In the genomic region with DNA sequence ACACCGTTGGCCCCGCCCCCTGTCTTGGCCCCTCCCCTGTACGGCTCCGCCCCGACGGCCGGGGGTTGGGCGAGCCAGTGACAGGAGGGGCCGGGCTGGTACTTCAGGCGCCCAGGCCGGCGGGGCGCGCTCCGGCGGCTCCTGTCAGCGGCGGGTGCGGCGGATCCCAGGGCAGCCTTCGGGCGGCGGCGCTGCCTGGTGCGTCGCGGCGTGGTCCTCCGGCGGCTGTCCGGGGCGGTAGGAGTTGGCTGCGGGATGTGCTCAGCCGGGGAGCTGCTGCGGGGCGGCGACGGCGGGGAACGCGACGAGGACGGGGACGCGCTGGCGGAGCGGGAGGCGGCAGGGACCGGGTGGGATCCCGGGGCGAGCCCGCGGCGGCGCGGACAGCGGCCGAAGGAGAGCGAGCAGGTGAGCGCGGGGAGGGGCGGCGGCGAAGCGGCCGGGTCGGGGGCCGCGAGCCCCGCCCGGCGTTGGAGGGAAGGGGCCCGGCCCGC, we compare ENCODE assay signal across 8 cellular contexts. TPM values are rescaled to one million over a fixed set of nuclear protein-coding genes. Genes with fewer than 3 reads are reported as not detected.
A peak's percentile ranks its signal among the peaks of the same experiment; 100 is the strongest.
DNase-seq lines count a peak whose midpoint lies in the region; ATAC-seq, FAIRE-seq and TF ChIP-seq lines count a peak whose summit lies in the region.

FAM241A (plus strand) TSS at position 129 of the 494 bp plus-strand sequence; CDS start at position 256, 127 bp downstream.

- no peaks in the 10 kb centered on the region for H3K9me3 Mint-ChIP-seq in activated CD4-positive, alpha-beta T cell treated with anti-CD3 and anti-CD28 coated beads for 36 hours (ENCODE audit: low read depth)

- H3K36me3 Mint-ChIP-seq in activated CD4-positive, alpha-beta T cell treated with anti-CD3 and anti-CD28 coated beads for 36 hours (ENCODE audit: low read depth) = peaks cover 10% of the 10 kb centered on the region

- peak within 1 kb of the TSS; percentile 80 to 91 for H3K9ac ChIP-seq in colonic mucosa (ENCODE audit: low read depth in 2 of 2, low read length in 2 of 2)

- intact Hi-C loops in activated CD4-positive, alpha-beta T cell treated with anti-CD3 and anti-CD28 coated beads for 36 hours (cut with DNase I, micrococcal nuclease) = loop anchor here (1.0 to 5.0 kb wide), 9 partner anchors 26 to 377 kb away; partner anchors contain the start of genes TIFA (in 2 of the 2) and AP1AR (in 1 of the 2)
- intact Hi-C loops in colonic mucosa (cut with DNase I) = no loop called here

- FAIRE-seq in GM18507 (lab: Jason Lieb, UNC) = peak; percentile 79

- no peaks in the 10 kb centered on the region for H3K4me1 ChIP-seq in colonic mucosa

- CTCF ChIA-PET in activated CD4-positive, alpha-beta T cell treated with anti-CD3 and anti-CD28 coated beads for 36 hours (lab: Charles Lee) = no interaction called here

- peak within 1 kb of the TSS; percentile 90 for H3K27ac Mint-ChIP-seq in activated CD4-positive, alpha-beta T cell treated with anti-CD3 and anti-CD28 coated beads for 36 hours

- no peak for TF ChIP-seq CTCF in colonic mucosa (IDR thresholded peaks at IDR 0.05)

- peaks cover 39% of the 10 kb centered on the region for H3K4me1 Mint-ChIP-seq in activated CD4-positive, alpha-beta T cell treated with anti-CD3 and anti-CD28 coated beads for 36 hours

- peak within 1 kb of the TSS; percentile 78 for H3K27ac ChIP-seq in colonic mucosa

- H3K27me3 ChIP-seq in colonic mucosa = no peaks in the 10 kb centered on the region

- DNase-seq in 8988T (peak; percentile 83), GM18507 (ENCODE audit: extremely low spot score, insufficient read length, low read depth) (peak; percentile 93), NCI-H2227 treated with DMSO at 0.1 percent for 48 hours (lab: John Stamatoyannopoulos, UW) (peak; percentile 76), colonic mucosa (peak; percentile 90), left lobe of liver (ENCODE audit: low spot score) (peak; percentile 89)
- DNase-seq in activated CD4-positive, alpha-beta T cell treated with anti-CD3 and anti-CD28 coated beads for 36 hours = peak; percentile 94
- DNase-seq in stimulated activated CD4-positive, alpha-beta T cell treated with anti-CD3 and anti-CD28 coated beads, Interleukin-2, amount 100 ng/mL, for 48 hours = peak; percentile 91 to 94

- H3K36me3 ChIP-seq in colonic mucosa = no peaks in the 10 kb centered on the region

- POLR2A ChIA-PET in activated CD4-positive, alpha-beta T cell treated with anti-CD3 and anti-CD28 coated beads for 36 hours (lab: Charles Lee) = no interaction called here

- no peaks in the 10 kb centered on the region for H3K9me3 ChIP-seq in colonic mucosa

- ATAC-seq in HG02970 (IDR thresholded peaks at IDR 0.05; ENCODE audit: low FRiP score, unreplicated experiment) = peak; percentile 85
- peak; percentile 94 for ATAC-seq in activated CD4-positive, alpha-beta T cell treated with anti-CD3 and anti-CD28 coated beads for 36 hours
- ATAC-seq in left lobe of liver = peak; percentile 94

- H3K27me3 Mint-ChIP-seq in activated CD4-positive, alpha-beta T cell treated with anti-CD3 and anti-CD28 coated beads for 36 hours = no peaks in the 10 kb centered on the region

- peak within 1 kb of the TSS; percentile 90 for H3K4me3 Mint-ChIP-seq in activated CD4-positive, alpha-beta T cell treated with anti-CD3 and anti-CD28 coated beads for 36 hours

- H3K4me3 ChIP-seq in colonic mucosa = peak within 1 kb of the TSS; percentile 79

RNA-seq across cellular contexts. Expression of gene FAM241A, which starts in this region (rescaled TPM):
- total RNA-seq in activated CD4-positive, alpha-beta T cell treated with anti-CD3 and anti-CD28 coated beads for 36 hours = 1 to 10 TPM; 3.2 to 3.5 TPM
- total RNA-seq in colonic mucosa (1 to 10 TPM; 1.4 to 1.9 TPM), left lobe of liver (1.0 TPM)

Comparison
In these comparisons a context has a peak if more than half of its experiments do, and no peak if none do; other contexts are left out.
1. Peak in every context shown above with its lines: DNase-seq, ATAC-seq, H3K4me3 ChIP-seq and H3K27ac ChIP-seq.